ENCODE assay signal across 1 cellular context in the genomic region with DNA sequence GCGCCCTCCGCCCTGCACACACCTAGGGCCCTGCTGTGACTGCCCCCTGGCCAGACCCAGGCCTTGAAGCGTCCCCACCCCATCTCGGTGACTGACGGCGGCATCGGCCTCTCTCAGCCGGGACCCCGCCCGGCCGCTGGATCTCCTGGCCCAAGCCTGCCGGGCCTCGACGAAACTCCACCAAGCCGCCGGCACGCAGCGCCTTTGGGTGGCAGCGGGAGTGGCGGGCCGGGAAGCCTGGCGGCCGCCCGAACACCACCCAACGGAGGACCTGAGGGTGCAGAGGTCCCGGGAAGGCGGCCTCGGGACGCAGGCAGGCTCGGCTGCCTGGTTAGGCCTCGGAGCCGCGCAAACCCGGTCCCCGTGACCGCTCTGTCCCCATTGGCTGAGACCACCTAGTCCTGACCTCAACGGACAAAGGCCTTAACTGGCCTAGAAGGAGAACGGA.
TF ChIP-seq lines count a peak whose summit lies in the region.

No MANE protein-coding gene starts in this region.

TF ChIP-seq in endothelial cell of umbilical vein, 7 proteins besides CTCF, POLR2A, EP300 and RAD21:
- TF ChIP-seq JUN (IDR thresholded peaks at IDR 0.05; ENCODE audit: borderline replicate concordance, insufficient read depth, insufficient read length, low read depth) (no peak), MYC (IDR thresholded peaks at IDR 0.05; ENCODE audit: low read depth, low read length) (no peak), GATA2 (IDR thresholded peaks at IDR 0.05; ENCODE audit: insufficient read depth, insufficient read length, low read depth, low read length) (no peak), EZH2 (IDR thresholded peaks at IDR 0.05; ENCODE audit: borderline replicate concordance, low read depth, low read length, severe bottlenecking) (peak; percentile 69), POLR2AphosphoS5 (IDR thresholded peaks at IDR 0.05; ENCODE audit: insufficient read depth, low read depth, low read length) (no peak)
- TF ChIP-seq, protein P1, sequence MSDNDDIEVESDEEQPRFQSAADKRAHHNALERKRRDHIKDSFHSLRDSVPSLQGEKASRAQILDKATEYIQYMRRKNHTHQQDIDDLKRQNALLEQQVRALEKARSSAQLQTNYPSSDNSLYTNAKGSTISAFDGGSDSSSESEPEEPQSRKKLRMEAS (IDR thresholded peaks at IDR 0.05; ENCODE audit: insufficient read depth, insufficient read length): no peak
TF ChIP-seq in endothelial cell of umbilical vein: peak in this region for 1.
